Comparison of ENCODE assay signal across 8 cellular contexts in the genomic region with DNA sequence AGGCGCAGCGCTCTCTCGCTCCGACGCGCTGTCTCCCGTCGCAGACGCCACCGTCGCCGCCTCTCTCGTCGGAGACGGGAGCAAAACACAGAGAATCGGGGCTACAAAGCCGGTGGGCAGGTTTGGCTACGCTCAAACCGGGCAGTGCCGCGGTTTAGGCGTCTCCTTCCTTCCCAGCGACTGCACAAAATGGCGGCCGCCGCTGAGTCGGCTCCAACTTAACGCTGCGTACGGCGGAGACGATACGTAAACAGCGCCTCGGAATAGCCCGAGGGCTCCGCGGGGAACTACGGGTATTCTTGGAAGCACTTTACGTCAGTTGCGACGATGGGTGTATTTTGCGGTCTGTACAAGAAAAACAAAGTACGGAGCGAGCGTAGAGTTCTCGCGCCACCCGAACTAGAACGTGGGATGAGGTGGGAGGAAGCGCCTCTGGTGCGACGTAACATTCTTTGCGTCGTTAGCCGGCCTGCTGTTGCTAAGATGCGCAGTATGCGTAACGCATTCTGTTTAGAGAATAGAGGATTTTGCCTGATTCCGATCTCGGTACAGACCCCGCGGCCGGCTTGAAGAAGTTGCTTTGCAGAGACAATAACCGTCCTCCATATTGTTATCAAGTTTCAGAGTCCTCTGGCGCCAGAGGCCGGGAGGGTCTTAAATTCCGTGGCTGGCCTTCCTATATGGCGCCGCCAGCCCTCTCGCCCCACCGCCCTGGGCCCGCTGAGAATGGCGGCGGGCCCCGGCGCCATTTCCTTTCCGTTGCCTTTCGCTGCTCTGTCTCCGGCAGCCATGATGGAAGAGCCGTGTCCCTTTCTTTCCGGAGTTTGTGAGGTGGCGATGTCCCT. TPM values are rescaled to one million over a fixed set of nuclear protein-coding genes. Genes with fewer than 3 reads are reported as not detected.
DNase-seq lines count a peak whose midpoint lies in the region; ATAC-seq and TF ChIP-seq lines count a peak whose summit lies in the region.

Gene DDX17 (minus strand): TSS at position 194 of the 845 bp plus-strand sequence.

- H3K9ac ChIP-seq in mucosa of rectum (ENCODE audit: low read depth in 1 of 2, low read length in 2 of 2) = peak within 1 kb of the TSS; percentile 99 to 100

- H3K4me1 ChIP-seq in mucosa of rectum (ENCODE audit: control insufficient read depth in 2 of 2, insufficient read depth in 2 of 2, low read length in 2 of 2) = peaks cover 10 to 24% of the 10 kb centered on the region in 2 donors

- H3K27ac Mint-ChIP-seq in activated T-cell treated with anti-CD3 and anti-CD28 coated beads, Interleukin-2, amount 50 U/mL, for 24 hours = peak within 1 kb of the TSS; percentile 100

- peaks cover 50% of the 10 kb centered on the region for H3K36me3 Mint-ChIP-seq in activated T-cell treated with anti-CD3 and anti-CD28 coated beads, Interleukin-2, amount 50 U/mL, for 24 hours (ENCODE audit: low read depth)

- H3K27me3 ChIP-seq in mucosa of rectum (ENCODE audit: control insufficient read depth in 2 of 2, insufficient read depth in 2 of 2, low read length in 2 of 2) = no peaks in the 10 kb centered on the region

- peak; percentile 98 for DNase-seq in DMS153 treated with DMSO at 0.1 percent for 48 hours (lab: John Stamatoyannopoulos, UW; ENCODE audit: unreplicated experiment)
- peak; percentile 99 for DNase-seq in KBM-7
- peak; percentile 97 for DNase-seq in activated T-cell treated with anti-CD3 and anti-CD28 coated beads, Interleukin-2, amount 50 U/mL, for 24 hours
- peak; percentile 99 for DNase-seq in erythroblast (lab: John Stamatoyannopoulos, UW)
- peak; percentile 97 for DNase-seq in stimulated activated CD8-positive, alpha-beta memory T cell treated with anti-CD3 and anti-CD28 coated beads, Interleukin-4, amount 100 ng/mL, for 48 hours

- H3K27ac ChIP-seq in mucosa of rectum (ENCODE audit: low read depth in 2 of 2, low read length in 2 of 2) = peak within 1 kb of the TSS; percentile 100

- H3K36me3 ChIP-seq in mucosa of rectum (ENCODE audit: control insufficient read depth in 2 of 2, insufficient read depth in 2 of 2, low read length in 2 of 2) = peaks cover 12% of the 10 kb centered on the region in 2 donors

- ATAC-seq in GM21717 (IDR thresholded peaks at IDR 0.05; ENCODE audit: unreplicated experiment) = peak; percentile 72

- H3K4me3 ChIP-seq in mucosa of rectum (ENCODE audit: low read length in 2 of 2) = peak within 1 kb of the TSS; percentile 87 to 95

- H3K9me3 ChIP-seq in mucosa of rectum (ENCODE audit: control insufficient read depth in 2 of 2, low read length in 2 of 2) = no peaks in the 10 kb centered on the region

- TF ChIP-seq POLR2A in erythroblast (IDR thresholded peaks at IDR 0.05; ENCODE audit: low read length) = peak; percentile 90

- H3K27me3 Mint-ChIP-seq in activated T-cell treated with anti-CD3 and anti-CD28 coated beads, Interleukin-2, amount 50 U/mL, for 24 hours = no peaks in the 10 kb centered on the region

- in situ Hi-C loops in KBM-7 (cut with MboI; ENCODE audit: low pct_unique_long_range_greater_than_20kb, low sequenced_read_pairs) = no loop called here

- H3K4me1 Mint-ChIP-seq in activated T-cell treated with anti-CD3 and anti-CD28 coated beads, Interleukin-2, amount 50 U/mL, for 24 hours (ENCODE audit: low read depth) = peaks cover 41% of the 10 kb centered on the region

- H3K9me3 Mint-ChIP-seq in activated T-cell treated with anti-CD3 and anti-CD28 coated beads, Interleukin-2, amount 50 U/mL, for 24 hours = no peaks in the 10 kb centered on the region

- peak within 1 kb of the TSS; percentile 100 for H3K4me3 Mint-ChIP-seq in activated T-cell treated with anti-CD3 and anti-CD28 coated beads, Interleukin-2, amount 50 U/mL, for 24 hours

TF ChIP-seq in PFSK-1, 5 proteins besides CTCF, POLR2A, EP300 and RAD21:
- TF ChIP-seq FOXP2 (optimal IDR thresholded peaks at IDR 0.05; ENCODE audit: borderline replicate concordance, extremely low read depth, extremely low read length, insufficient read depth) (peak; percentile 57), REST (IDR thresholded peaks at IDR 0.05; ENCODE audit: insufficient read depth in 1 of 2, low read depth in 2 of 2, low read length in 2 of 2) (peak in 1 of 2 experiments; percentile 57; a peak in 1 of 4 replicates), POLR2AphosphoS5 (IDR thresholded peaks at IDR 0.05; ENCODE audit: low read depth, low read length) (peak; percentile 80), TAF1 (IDR thresholded peaks at IDR 0.05; ENCODE audit: borderline replicate concordance, insufficient read depth, low read length) (no peak), SIN3A (IDR thresholded peaks at IDR 0.05; ENCODE audit: borderline replicate concordance, insufficient read depth, low read length) (no peak)

RNA-seq across cellular contexts. Expression of gene DDX17, which starts in this region (rescaled TPM):
- polyA plus RNA-seq in PFSK-1 (2012; ENCODE audit: insufficient read length, low read depth) = 98.4 TPM

Comparison
In these comparisons a context has a peak if more than half of its experiments do, and no peak if none do; other contexts are left out.
1. Peak in every context shown above with its lines: DNase-seq, ATAC-seq, H3K4me3 ChIP-seq and H3K27ac ChIP-seq.